ENCODE assay signal across 8 cellular contexts in the genomic region with DNA sequence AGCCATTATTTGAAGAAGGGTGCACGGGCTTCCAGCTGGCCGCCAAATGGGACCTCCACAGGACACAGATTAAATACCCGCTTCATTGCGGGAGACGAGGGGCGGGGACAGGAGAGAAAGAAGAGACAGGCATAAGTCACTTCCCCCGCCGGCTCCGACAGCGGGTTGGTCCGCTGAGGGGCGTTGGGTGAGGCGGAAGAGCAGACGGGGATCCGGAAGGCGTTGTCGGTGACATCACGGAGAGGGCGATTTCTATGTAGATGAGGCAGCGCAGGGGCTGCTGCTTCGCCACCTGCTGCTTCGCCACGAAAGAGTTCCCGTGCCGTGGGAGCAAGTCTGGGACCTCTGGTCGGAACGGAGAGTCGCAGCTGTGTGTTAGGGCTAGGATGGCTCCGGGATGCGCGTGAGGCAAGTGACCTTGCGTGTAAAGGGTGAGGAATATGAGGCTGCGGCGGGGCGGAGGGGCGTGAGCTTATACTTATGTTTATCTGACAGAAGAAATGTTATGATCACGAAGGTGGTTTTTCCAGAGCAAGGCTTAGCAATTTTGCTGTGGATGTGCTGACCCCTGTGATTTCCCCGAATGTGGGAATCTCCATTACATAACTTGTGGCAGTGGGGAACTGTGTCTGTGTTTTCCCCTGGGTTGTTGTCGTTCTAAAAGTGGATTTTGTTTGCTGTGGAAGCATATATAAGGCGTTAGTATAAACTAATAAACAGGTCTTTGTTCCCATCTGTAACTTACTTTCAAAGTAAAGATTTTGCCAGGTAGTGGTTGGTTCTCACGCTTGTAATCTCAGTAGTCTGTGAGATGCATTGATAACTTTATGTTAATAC. TPM values are rescaled to one million over a fixed set of nuclear protein-coding genes. Genes with fewer than 3 reads are reported as not detected.
A peak's percentile ranks its signal among the peaks of the same experiment; 100 is the strongest.
DNase-seq lines count a peak whose midpoint lies in the region; ATAC-seq and TF ChIP-seq lines count a peak whose summit lies in the region.
"Not testable (repeated sequence)": the region's sequence is repeated elsewhere in the genome, so short reads cannot be mapped to it uniquely, and the experiment has no call there.

No MANE protein-coding gene starts in this region.

- peak; percentile 86 for ATAC-seq in DND-41 (ENCODE audit: insufficient read depth, low read depth)

- not testable (repeated sequence) for H3K27me3 ChIP-seq in DND-41 (ENCODE audit: insufficient read depth, low read length, poor library complexity)

- H3K4me1 ChIP-seq in DND-41 (ENCODE audit: insufficient read depth, low read length), result peaks cover 14% of the 10 kb centered on the region

- not testable (repeated sequence) for H4K20me1 ChIP-seq in DND-41 (ENCODE audit: insufficient read depth, low read length)

- peak; percentile 95 for DNase-seq in DND-41
- DNase-seq in H4 (ENCODE audit: low spot score), result peak; percentile 93
- peak; percentile 96 for DNase-seq in LHCN-M2 (ENCODE audit: low read depth)
- DNase-seq in RKO (ENCODE audit: low spot score), result peak; percentile 94
- DNase-seq in activated T-helper 1 cell treated with anti-CD3 and anti-CD28 coated beads, Interleukin-2, amount 50 U/mL, for 16 hours (ENCODE audit: low read depth in 1 of 2, low spot score in 1 of 2), result peak; percentile 74 to 80
- DNase-seq in fibroblast of gingiva (ENCODE audit: low read depth), result peak; percentile 77
- peak; percentile 85 for DNase-seq in myocyte (ENCODE audit: low read depth)
- DNase-seq in stimulated activated CD8-positive, alpha-beta memory T cell treated with anti-CD3 and anti-CD28 coated beads, Interleukin-4, amount 100 ng/mL, for 48 hours, result peak; percentile 90

- peak overlapping the region; percentile 83 for H3K27ac ChIP-seq in DND-41 (ENCODE audit: low read length)

- peak overlapping the region; percentile 48 for H3K9ac ChIP-seq in DND-41 (ENCODE audit: low read depth, low read length)

- peak overlapping the region; percentile 38; the same call in 1 of the 2 replicates for H2AFZ ChIP-seq in DND-41 (ENCODE audit: low read depth, low read length)

- not testable (repeated sequence) for H3K79me2 ChIP-seq in DND-41 (ENCODE audit: insufficient read depth, low read length)

- peak; percentile 6 for TF ChIP-seq CTCF in DND-41 (IDR thresholded peaks at IDR 0.05; ENCODE audit: borderline replicate concordance, extremely low read depth, low read length, poor library complexity, severe bottlenecking)

- not testable (repeated sequence) for H3K9me3 ChIP-seq in DND-41 (ENCODE audit: insufficient read depth, low read length, severe bottlenecking)

- H3K36me3 ChIP-seq in DND-41 (ENCODE audit: insufficient read depth, low read length), result not testable (repeated sequence)

- peak overlapping the region; percentile 13 to 53; a peak in 3 of 4 replicates for H3K4me3 ChIP-seq in DND-41 (ENCODE audit: low read depth in 1 of 2, low read length in 2 of 2)

- H3K4me2 ChIP-seq in DND-41 (ENCODE audit: insufficient read depth, low read length), result peak overlapping the region; percentile 51

RNA-seq across cellular contexts. Expression of a gene that starts 52.9 kb away (rescaled TPM):
- not detected in 2 replicates for total RNA-seq in H4 (2014; rRNA removed; shearing (Covaris generic))
- not detected in 2 replicates for total RNA-seq in LHCN-M2 (2014; rRNA removed)
- polyA plus RNA-seq in LHCN-M2 (2012), result not detected
- not detected in 2 replicates for total RNA-seq in myocyte
- polyA plus RNA-seq in myocyte (2012), result not detected

Comparison
In these comparisons a context has a peak if more than half of its experiments do, and no peak if none do; other contexts are left out.
1. Peak in every context shown above with its lines: DNase-seq, ATAC-seq, H3K4me3 ChIP-seq and H3K27ac ChIP-seq.